In genomic region chr14:91065266-91065665, GRCh38 we compare ENCODE assay signal across 19 cellular contexts. TPM values are rescaled to one million over a fixed set of nuclear protein-coding genes. Genes with fewer than 3 reads are reported as not detected.
DNase-seq lines count a peak whose midpoint lies in the region; ATAC-seq and TF ChIP-seq lines count a peak whose summit lies in the region.
"Had no signal": no experiment of that assay in that cellular context is flagged by ENCODE, and none has a peak within 500 bp of the region (broad histone marks: within the 10 kb centered on the region; RNA-seq: fewer than 3 reads in every experiment).

No MANE protein-coding gene starts in this region.

- dilution Hi-C loops in mammary epithelial cell (cut with HindIII; ENCODE audit: low sequenced_read_pairs), result no loop called here

- no peak for ATAC-seq in activated CD8-positive, alpha-beta memory T cell treated with anti-CD3 and anti-CD28 coated beads, Interleukin-2, amount 10 ng/mL, durations not matched to agents 7 days and 5 days
- ATAC-seq in HG03280 (IDR thresholded peaks at IDR 0.05; ENCODE audit: unreplicated experiment) (no peak), HG03045 (IDR thresholded peaks at IDR 0.05; ENCODE audit: unreplicated experiment) (no peak)
- ATAC-seq: body of pancreas, K562, SK-N-SH treated with all-trans-retinoic acid at 6 μM for 48 hours had no signal

- no peaks in the 10 kb centered on the region for H4K20me1 ChIP-seq in mammary epithelial cell (ENCODE audit: insufficient read depth, low read length)

- H3K79me2 ChIP-seq in mammary epithelial cell (ENCODE audit: insufficient read depth, low read length), result no peaks in the 10 kb centered on the region

- peaks cover 15% of the 10 kb centered on the region for H3K4me1 ChIP-seq in mammary epithelial cell (ENCODE audit: insufficient read depth, low read length)

- peak overlapping the region; percentile 76 for H3K27ac Mint-ChIP-seq in activated CD8-positive, alpha-beta memory T cell treated with anti-CD3 and anti-CD28 coated beads, Interleukin-2, amount 10 ng/mL, durations not matched to agents 7 days and 5 days
- H3K27ac Mint-ChIP-seq: endodermal cell, HFFc6 had no signal

- no peak overlapping the region for H3K9ac ChIP-seq in mammary epithelial cell (ENCODE audit: insufficient read depth, low read length)

- peaks cover 27% of the 10 kb centered on the region for H3K36me3 Mint-ChIP-seq in activated CD8-positive, alpha-beta memory T cell treated with anti-CD3 and anti-CD28 coated beads, Interleukin-2, amount 10 ng/mL, durations not matched to agents 7 days and 5 days

- no peaks in the 10 kb centered on the region for H3K27me3 Mint-ChIP-seq in activated CD8-positive, alpha-beta memory T cell treated with anti-CD3 and anti-CD28 coated beads, Interleukin-2, amount 10 ng/mL, durations not matched to agents 7 days and 5 days

- no peak for DNase-seq in activated CD8-positive, alpha-beta memory T cell treated with anti-CD3 and anti-CD28 coated beads, Interleukin-2, amount 10 ng/mL, durations not matched to agents 7 days and 5 days
- DNase-seq in activated CD8-positive, alpha-beta memory T cell treated with anti-CD3 and anti-CD28 coated beads for 24 hours, result no peak
- DNase-seq in M059J (ENCODE audit: low read depth) (peak; percentile 39), mammary epithelial cell (no peak), renal cortical epithelial cell (ENCODE audit: low read depth) (peak; percentile 73), NCI-H524 (lab: John Stamatoyannopoulos, UW) (no peak)
- DNase-seq: activated CD4-positive, alpha-beta T cell treated with anti-CD3 and anti-CD28 coated beads for 1 hour; body of pancreas; endodermal cell; HFFc6; kidney glomerular epithelial cell; NCI-H187 treated with DMSO at 0.1 percent for 48 hours; NCI-H226; NCI-H774; stimulated activated CD4-positive, alpha-beta T cell treated with anti-CD3 and anti-CD28 coated beads, Interleukin-12 subunit alpha, Interleukin-12 subunit beta, amount 100 ng/mL, for 4 hours had no signal

- H3K27me3 ChIP-seq in mammary epithelial cell (ENCODE audit: insufficient read depth, low read length), result no peaks in the 10 kb centered on the region
- H3K27me3 ChIP-seq: body of pancreas had no signal

- H3K9me3 ChIP-seq in mammary epithelial cell (replicated peaks; ENCODE audit: insufficient read depth, low read length), result no peaks in the 10 kb centered on the region
- H3K9me3 ChIP-seq: body of pancreas had no signal

- no TSS peak for BruUV-seq in mammary epithelial cell (replicated peaks; lab: Mats Ljungman, UMichigan)

- intact Hi-C loops in mammary epithelial cell (cut with micrococcal nuclease), result no loop called here

- H3K4me3 Mint-ChIP-seq in activated CD8-positive, alpha-beta memory T cell treated with anti-CD3 and anti-CD28 coated beads, Interleukin-2, amount 10 ng/mL, durations not matched to agents 7 days and 5 days, result no peak overlapping the region
- H3K4me3 Mint-ChIP-seq: endodermal cell, HFFc6 had no signal

- no peak overlapping the region for H3K4me3 ChIP-seq in mammary epithelial cell (replicated peaks in 1 of 3; ENCODE audit: insufficient read depth in 1 of 3, low read depth in 2 of 3, low read length in 3 of 3)
- H3K4me3 ChIP-seq: body of pancreas, K562 had no signal

- CTCF ChIA-PET in activated CD8-positive, alpha-beta memory T cell treated with anti-CD3 and anti-CD28 coated beads, Interleukin-2, amount 10 ng/mL, durations not matched to agents 7 days and 5 days (lab: Charles Lee), result interaction anchor here (1.6 to 9.7 kb wide), 4 partner anchors 8 to 49 kb away, joined by 6 to 125 read pairs (median 10); partner anchors contain the start of gene DGLUCY
- CTCF ChIA-PET in mammary epithelial cell (lab: Charles Lee; ENCODE audit: low non-redundant PET), result no interaction called here

- peak overlapping the region; percentile 9 for H2AFZ ChIP-seq in mammary epithelial cell (ENCODE audit: low read depth, low read length)

- 17% methylated on average over 3 of the region's 3 CpGs for WGBS in mammary epithelial cell (ENCODE audit: low coverage, missing lambda C conversion rate)

- H3K27ac ChIP-seq in mammary epithelial cell (ENCODE audit: insufficient read depth, low read depth, low read length), result no peak overlapping the region
- H3K27ac ChIP-seq: body of pancreas had no signal

- TF ChIP-seq CTCF in mammary epithelial cell (conservative IDR thresholded peaks at IDR 0.05 in 1 of 2, IDR thresholded peaks at IDR 0.05 in 1 of 2; ENCODE audit: extremely low read depth in 1 of 2, insufficient read depth in 1 of 2, low read depth in 1 of 2, low read length in 2 of 2), result no peak

- H3K4me2 ChIP-seq in mammary epithelial cell (ENCODE audit: insufficient read depth, low read depth, low read length), result no peak overlapping the region

- H3K36me3 ChIP-seq in mammary epithelial cell (ENCODE audit: insufficient read depth, low read length), result no peaks in the 10 kb centered on the region

- H3K9me3 Mint-ChIP-seq in activated CD8-positive, alpha-beta memory T cell treated with anti-CD3 and anti-CD28 coated beads, Interleukin-2, amount 10 ng/mL, durations not matched to agents 7 days and 5 days (ENCODE audit: low read depth), result no peaks in the 10 kb centered on the region
- H3K9me3 Mint-ChIP-seq: endodermal cell, HFFc6 had no signal

- peaks cover 64% of the 10 kb centered on the region for H3K4me1 Mint-ChIP-seq in activated CD8-positive, alpha-beta memory T cell treated with anti-CD3 and anti-CD28 coated beads, Interleukin-2, amount 10 ng/mL, durations not matched to agents 7 days and 5 days
- H3K4me1 Mint-ChIP-seq: endodermal cell had no signal

- in situ Hi-C loops in mammary epithelial cell (cut with MboI; ENCODE audit: low sequenced_read_pairs in 2 of 2), result no loop called here

RNA-seq across cellular contexts. Expression of gene RPS6KA5, which starts 4.8 kb away (rescaled TPM):
- total RNA-seq in activated CD8-positive, alpha-beta memory T cell treated with anti-CD3 and anti-CD28 coated beads, Interleukin-2, amount 10 ng/mL, durations not matched to agents 7 days and 5 days, result 10 to 100 TPM; 48.1 to 58.2 TPM
- total RNA-seq in M059J (2014; rRNA removed; shearing (Covaris generic)), result 5.8 and 9.6 TPM in 2 replicates
- total RNA-seq in mammary epithelial cell (10 to 100 TPM in 1 of 2 donors, 1 to 10 TPM in 1; 4.8 to 10.9 TPM), renal cortical epithelial cell (3.3 TPM in 2 replicates)
- 3.1 TPM for polyA plus RNA-seq in mammary epithelial cell
- 1.4 TPM for polyA minus RNA-seq in mammary epithelial cell

RNA-seq across cellular contexts. Expression of gene DGLUCY, which starts 48.6 kb away (rescaled TPM):
- 100 to 1,000 TPM; 113 to 176 TPM for total RNA-seq in activated CD8-positive, alpha-beta memory T cell treated with anti-CD3 and anti-CD28 coated beads, Interleukin-2, amount 10 ng/mL, durations not matched to agents 7 days and 5 days
- total RNA-seq in M059J (2014; rRNA removed; shearing (Covaris generic)), result 15.7 and 19.9 TPM in 2 replicates
- total RNA-seq in mammary epithelial cell, result 10 to 100 TPM; 38.0 to 41.1 TPM
- polyA plus RNA-seq in mammary epithelial cell, result 17.9 TPM
- 33.6 TPM for polyA minus RNA-seq in mammary epithelial cell
- total RNA-seq in renal cortical epithelial cell, result 53.7 and 56.8 TPM in 2 replicates

Comparison
In these comparisons a context has a peak if more than half of its experiments do, and no peak if none do; other contexts are left out.
1. DNase-seq: peak in M059J (single experiment) and renal cortical epithelial cell (single experiment); none in activated CD8-positive, alpha-beta memory T cell treated with anti-CD3 and anti-CD28 coated beads, Interleukin-2, amount 10 ng/mL, durations not matched to agents 7 days and 5 days (single experiment), activated CD8-positive, alpha-beta memory T cell treated with anti-CD3 and anti-CD28 coated beads for 24 hours (single experiment), mammary epithelial cell (single experiment) and NCI-H524 (0 of 2).